In the genomic region with DNA sequence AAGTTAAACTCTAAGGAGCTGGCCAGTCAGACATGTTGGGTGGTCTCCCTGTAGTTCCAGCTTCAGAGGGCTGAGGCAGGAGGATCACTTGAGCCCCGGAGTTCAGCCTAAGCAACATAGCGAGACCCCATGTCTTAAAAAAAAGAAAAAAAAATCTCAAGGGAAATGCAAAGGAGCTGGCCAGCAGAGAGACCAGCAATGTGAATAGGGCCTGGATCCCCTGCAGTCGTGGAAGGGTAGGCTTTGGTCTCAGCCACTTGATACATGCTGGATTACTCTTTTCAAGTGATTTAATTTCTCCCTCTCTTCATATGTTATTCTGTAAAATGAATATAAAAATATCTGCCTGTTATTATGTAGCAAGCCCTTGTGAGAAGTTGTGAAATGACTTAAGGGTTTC, we compare ENCODE assay signal across 23 cellular contexts.
DNase-seq lines count a peak whose midpoint lies in the region; ATAC-seq, FAIRE-seq and TF ChIP-seq lines count a peak whose summit lies in the region.
"Had no signal": no experiment of that assay in that cellular context is flagged by ENCODE, and none has a peak within 500 bp of the region (broad histone marks: within the 10 kb centered on the region; RNA-seq: fewer than 3 reads in every experiment).

No MANE protein-coding gene starts in this region.

- H3K27me3 Mint-ChIP-seq in chondrocyte (ENCODE audit: low read depth) = no peaks in the 10 kb centered on the region
- H3K27me3 Mint-ChIP-seq: CD4-positive, alpha-beta T cell had no signal

- no peak for TF ChIP-seq POLR2A in A549 (IDR thresholded peaks at IDR 0.05; ENCODE audit: low read length)

- peak; percentile 32 for FAIRE-seq in A549 (lab: Jason Lieb, UNC)
- FAIRE-seq: GM12892, GM19239, H54, HepG2, K562 had no signal

- H3K4me3 Mint-ChIP-seq in chondrocyte (ENCODE audit: unreplicated experiment) = no peak overlapping the region
- H3K4me3 Mint-ChIP-seq: CD4-positive, alpha-beta T cell had no signal

- peaks cover 15% of the 10 kb centered on the region for H3K36me3 Mint-ChIP-seq in chondrocyte (ENCODE audit: low read depth)

- 0 out of 2 replicates have a peak, but pooled peaks cover 2% of the 10 kb centered on the region for H3K36me3 ChIP-seq in HUES48 (ENCODE audit: control insufficient read depth, insufficient read depth, low read length)
- peaks cover 16% of the 10 kb centered on the region for H3K36me3 ChIP-seq in mesodermal cell (ENCODE audit: control insufficient read depth, insufficient read depth, low read length)

- POLR2A ChIA-PET in A549 (lab: Yijun Ruan, JAX) = interaction anchor here (0.5 kb wide), 1 partner anchor 11 kb away, joined by 4 read pairs; no protein-coding TSS in a partner anchor

- DNase-seq in A549 (ENCODE audit: low read depth in 1 of 2, low spot score in 1 of 2) (no peak), chondrocyte (ENCODE audit: low spot score) (no peak), DMS153 treated with DMSO at 0.1 percent for 48 hours (lab: John Stamatoyannopoulos, UW; ENCODE audit: unreplicated experiment) (no peak)
- DNase-seq: AML-193; Calu3; CD4-positive, alpha-beta T cell; DMS 273 treated with DMSO at 0.1 percent for 48 hours; DND-41; GDM1; Karpas-422 had no signal

- TF ChIP-seq RAD21 in A549 (conservative IDR thresholded peaks at IDR 0.05 in 1 of 2, IDR thresholded peaks at IDR 0.05 in 1 of 2) = no peak

- peaks cover 14% of the 10 kb centered on the region for H3K9me3 Mint-ChIP-seq in chondrocyte (ENCODE audit: low read depth)
- H3K9me3 Mint-ChIP-seq: CD4-positive, alpha-beta T cell had no signal

- no peaks in the 10 kb centered on the region for H3K27me3 ChIP-seq in HUES48 (ENCODE audit: control insufficient read depth, insufficient read depth, low read length)
- H3K27me3 ChIP-seq: BLaER1 treated with 17β-estradiol and CSF1 and Interleukin-3, amounts not matched to agents 10 nM and 100 nM had no signal

- peak overlapping the region; percentile 71 for H3K4me2 ChIP-seq in A549
- H3K4me2 ChIP-seq: BLaER1 treated with 17β-estradiol and CSF1 and Interleukin-3, amounts not matched to agents 10 nM and 100 nM had no signal

- peak overlapping the region; percentile 35 for H3K27ac Mint-ChIP-seq in chondrocyte (ENCODE audit: unreplicated experiment)
- H3K27ac Mint-ChIP-seq: CD4-positive, alpha-beta T cell had no signal

- ATAC-seq in A549 (peak in 1 of 2 experiments; percentile 23; a peak in 4 of 6 replicates), HG03039 (IDR thresholded peaks at IDR 0.05; ENCODE audit: unreplicated experiment) (no peak), HG02571 (IDR thresholded peaks at IDR 0.05; ENCODE audit: unreplicated experiment) (no peak), GM18498 (IDR thresholded peaks at IDR 0.05; ENCODE audit: unreplicated experiment) (no peak)
- ATAC-seq: HepG2, K562 had no signal

- peaks cover 10% of the 10 kb centered on the region; the same call in 2 of the 3 replicates for H3K9me3 ChIP-seq in A549
- H3K9me3 ChIP-seq in HUES48 (ENCODE audit: control insufficient read depth, insufficient read depth, low read length) = no peaks in the 10 kb centered on the region
- peaks cover 4% of the 10 kb centered on the region for H3K9me3 ChIP-seq in mesodermal cell (ENCODE audit: control insufficient read depth, low read length)

- no peak overlapping the region for H3K4me3 ChIP-seq in A549
- H3K4me3 ChIP-seq in HUES48 (ENCODE audit: low read depth, low read length) = no peak overlapping the region
- H3K4me3 ChIP-seq in mesodermal cell (ENCODE audit: extremely low read depth, insufficient read depth, low read length, poor library complexity, severe bottlenecking) = no peak overlapping the region
- H3K4me3 ChIP-seq: BLaER1 treated with 17β-estradiol and CSF1 and Interleukin-3, amounts not matched to agents 10 nM and 100 nM; K562 had no signal

- H3K4me1 Mint-ChIP-seq in chondrocyte (ENCODE audit: low read depth) = peaks cover 45% of the 10 kb centered on the region

- CTCF ChIA-PET in A549 (lab: Yijun Ruan, JAX) = interaction anchor here (1.1 to 10.3 kb wide), 7 partner anchors 11 to 224 kb away, joined by 3 to 68 read pairs (median 5); no protein-coding TSS in a partner anchor

- H3K4me1 ChIP-seq in A549 = peaks cover 62% of the 10 kb centered on the region
- H3K4me1 ChIP-seq in HUES48 (ENCODE audit: control insufficient read depth, insufficient read depth, low read length) = peaks cover 32% of the 10 kb centered on the region
- H3K4me1 ChIP-seq in mesodermal cell (ENCODE audit: control insufficient read depth, insufficient read depth, low read length, poor library complexity, severe bottlenecking) = peaks cover 14% of the 10 kb centered on the region

- H3K9ac ChIP-seq in HUES48 (ENCODE audit: low read depth, low read length) = no peak overlapping the region
- H3K9ac ChIP-seq: BLaER1 treated with 17β-estradiol and CSF1 and Interleukin-3, amounts not matched to agents 10 nM and 100 nM had no signal

- no peak for TF ChIP-seq EP300 in A549 (IDR thresholded peaks at IDR 0.05)

- WGBS in A549 (ENCODE audit: missing lambda C conversion rate) = 73% methylated on average over 3 of the region's 3 CpGs
- 69 to 73% methylated on average over 2 of the region's 3 CpGs for WGBS in mesodermal cell (ENCODE audit: insufficient coverage in 2 of 2), 2 experiments

- TF ChIP-seq CTCF in A549 (IDR thresholded peaks at IDR 0.05) (no peak), chondrocyte (IDR thresholded peaks at IDR 0.05) (no peak)

- H3K27ac ChIP-seq in A549 (peak overlapping the region; percentile 76 to 86), HUES48 (ENCODE audit: low read depth, low read length) (peak overlapping the region; percentile 39), mesodermal cell (ENCODE audit: low read depth, low read length, severe bottlenecking) (peak overlapping the region; percentile 75)
- H3K27ac ChIP-seq: 22Rv1; BLaER1 treated with 17β-estradiol and CSF1 and Interleukin-3, amounts not matched to agents 10 nM and 100 nM; HL-60 had no signal

TF ChIP-seq in A549, 52 proteins besides CTCF, POLR2A, EP300 and RAD21:
- TF ChIP-seq, protein P1, sequence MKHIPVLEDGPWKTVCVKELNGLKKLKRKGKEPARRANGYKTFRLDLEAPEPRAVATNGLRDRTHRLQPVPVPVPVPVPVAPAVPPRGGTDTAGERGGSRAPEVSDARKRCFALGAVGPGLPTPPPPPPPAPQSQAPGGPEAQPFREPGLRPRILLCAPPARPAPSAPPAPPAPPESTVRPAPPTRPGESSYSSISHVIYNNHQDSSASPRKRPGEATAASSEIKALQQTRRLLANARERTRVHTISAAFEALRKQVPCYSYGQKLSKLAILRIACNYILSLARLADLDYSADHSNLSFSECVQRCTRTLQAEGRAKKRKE (CRISPR knock-in tag; IDR thresholded peaks at IDR 0.05; ENCODE audit: low read depth) = no peak
- TF ChIP-seq HDAC2 (IDR thresholded peaks at IDR 0.05) (no peak), ZFP36 (IDR thresholded peaks at IDR 0.05; ENCODE audit: borderline replicate concordance, partially characterized antibody) (no peak), CBX8 (IDR thresholded peaks at IDR 0.05) (no peak), SMC3 (IDR thresholded peaks at IDR 0.05) (no peak), TFCP2L1 (CRISPR knock-in tag; IDR thresholded peaks at IDR 0.05) (no peak), NPAS2 (CRISPR knock-in tag; IDR thresholded peaks at IDR 0.05; ENCODE audit: borderline replicate concordance) (no peak), KDM1A (IDR thresholded peaks at IDR 0.05; ENCODE audit: low read depth) (no peak), HOXB13 (CRISPR knock-in tag; IDR thresholded peaks at IDR 0.05; ENCODE audit: low read depth) (no peak), RARB (CRISPR knock-in tag; IDR thresholded peaks at IDR 0.05) (no peak)
- TF ChIP-seq, protein P2, sequence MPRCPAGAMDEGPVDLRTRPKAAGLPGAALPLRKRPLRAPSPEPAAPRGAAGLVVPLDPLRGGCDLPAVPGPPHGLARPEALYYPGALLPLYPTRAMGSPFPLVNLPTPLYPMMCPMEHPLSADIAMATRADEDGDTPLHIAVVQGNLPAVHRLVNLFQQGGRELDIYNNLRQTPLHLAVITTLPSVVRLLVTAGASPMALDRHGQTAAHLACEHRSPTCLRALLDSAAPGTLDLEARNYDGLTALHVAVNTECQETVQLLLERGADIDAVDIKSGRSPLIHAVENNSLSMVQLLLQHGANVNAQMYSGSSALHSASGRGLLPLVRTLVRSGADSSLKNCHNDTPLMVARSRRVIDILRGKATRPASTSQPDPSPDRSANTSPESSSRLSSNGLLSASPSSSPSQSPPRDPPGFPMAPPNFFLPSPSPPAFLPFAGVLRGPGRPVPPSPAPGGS (IDR thresholded peaks at IDR 0.05) = no peak
- TF ChIP-seq, protein P3, sequence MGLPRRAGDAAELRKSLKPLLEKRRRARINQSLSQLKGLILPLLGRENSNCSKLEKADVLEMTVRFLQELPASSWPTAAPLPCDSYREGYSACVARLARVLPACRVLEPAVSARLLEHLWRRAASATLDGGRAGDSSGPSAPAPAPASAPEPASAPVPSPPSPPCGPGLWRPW (IDR thresholded peaks at IDR 0.05) = no peak
- TF ChIP-seq, protein P4, sequence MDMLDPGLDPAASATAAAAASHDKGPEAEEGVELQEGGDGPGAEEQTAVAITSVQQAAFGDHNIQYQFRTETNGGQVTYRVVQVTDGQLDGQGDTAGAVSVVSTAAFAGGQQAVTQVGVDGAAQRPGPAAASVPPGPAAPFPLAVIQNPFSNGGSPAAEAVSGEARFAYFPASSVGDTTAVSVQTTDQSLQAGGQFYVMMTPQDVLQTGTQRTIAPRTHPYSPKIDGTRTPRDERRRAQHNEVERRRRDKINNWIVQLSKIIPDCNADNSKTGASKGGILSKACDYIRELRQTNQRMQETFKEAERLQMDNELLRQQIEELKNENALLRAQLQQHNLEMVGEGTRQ (IDR thresholded peaks at IDR 0.05) = no peak
